ENCODE assay signal across 8 cellular contexts in genomic region chr6:170306324-170307079, GRCh38. TPM values are rescaled to one million over a fixed set of nuclear protein-coding genes. Genes with fewer than 3 reads are reported as not detected.
DNase-seq lines count a peak whose midpoint lies in the region; ATAC-seq and TF ChIP-seq lines count a peak whose summit lies in the region.

FAM120B (plus strand) TSS chr6:170306758; CDS start chr6:170317391, 10,633 bp downstream.

- no peak for TF ChIP-seq CTCF in kidney epithelial cell (IDR thresholded peaks at IDR 0.05; ENCODE audit: insufficient read depth, low read length, poor library complexity, severe bottlenecking)

- peak; percentile 99 for ATAC-seq in HG03439 (IDR thresholded peaks at IDR 0.05; ENCODE audit: unreplicated experiment)

- no peaks in the 10 kb centered on the region for H3K27me3 ChIP-seq in kidney epithelial cell (ENCODE audit: control insufficient read depth, insufficient read depth, low read length)

- H3K36me3 ChIP-seq in kidney epithelial cell (ENCODE audit: control insufficient read depth, insufficient read depth, low read length), result no peaks in the 10 kb centered on the region

- DNase-seq in Ammon's horn (ENCODE audit: low spot score) (peak; percentile 97), GM19238 (ENCODE audit: insufficient read length, low spot score) (peak; percentile 96), NCI-H510A (lab: John Stamatoyannopoulos, UW) (peak; percentile 60), cerebellar nuclear complex (lab: John Stamatoyannopoulos, UW) (peak; percentile 79 to 80), kidney epithelial cell (ENCODE audit: low read depth) (peak; percentile 77)
- peak; percentile 94 for DNase-seq in activated CD4-positive, alpha-beta T cell treated with anti-CD3 and anti-CD28 coated beads for 1 hour
- peak; percentile 97 for DNase-seq in stimulated activated CD4-positive, alpha-beta T cell treated with anti-CD3 and anti-CD28 coated beads, Interleukin-15, amount 100 ng/mL, for 24 hours

- peak within 1 kb of the TSS; percentile 69 for H3K4me3 ChIP-seq in kidney epithelial cell (ENCODE audit: low read depth, low read length)

RNA-seq across cellular contexts. Expression of gene FAM120B, which starts in this region (rescaled TPM):
- total RNA-seq in kidney epithelial cell, result 12.4 and 15.8 TPM in 2 replicates

Comparison
In these comparisons a context has a peak if more than half of its experiments do, and no peak if none do; other contexts are left out.
1. Peak in every context shown above with its lines: DNase-seq, ATAC-seq and H3K4me3 ChIP-seq.